Comparison of ENCODE assay signal across 10 cellular contexts in genomic region chr10:93438796-93439253, GRCh38. TPM values are rescaled to one million over a fixed set of nuclear protein-coding genes. Genes with fewer than 3 reads are reported as not detected.
DNase-seq lines count a peak whose midpoint lies in the region; ATAC-seq and TF ChIP-seq lines count a peak whose summit lies in the region.
"Had no signal": no experiment of that assay in that cellular context is flagged by ENCODE, and none has a peak within 500 bp of the region (broad histone marks: within the 10 kb centered on the region; RNA-seq: fewer than 3 reads in every experiment).

No MANE protein-coding gene starts in this region.

- H3K36me3 Mint-ChIP-seq in endodermal cell (ENCODE audit: low read depth) (peaks cover 5% of the 10 kb centered on the region), CD14-positive monocyte (peaks cover 27 to 31% of the 10 kb centered on the region in 2 donors)
- no peaks in the 10 kb centered on the region for H3K36me3 Mint-ChIP-seq in activated naive CD4-positive, alpha-beta T cell treated with anti-CD3 and anti-CD28 coated beads for 36 hours (ENCODE audit: low read depth)

- DNase-seq in cardiac septum (ENCODE audit: low spot score) (peak; percentile 79), Right ventricle myocardium inferior (ENCODE audit: missing footprints) (no peak), endodermal cell (peak; percentile 94), vagina (ENCODE audit: extremely low spot score in 2 of 2) (no peak), CD14-positive monocyte (ENCODE audit: low spot score) (no peak)
- no peak for DNase-seq in activated naive CD4-positive, alpha-beta T cell treated with anti-CD3 and anti-CD28 coated beads for 36 hours

- peak overlapping the region; percentile 53 for H3K9ac ChIP-seq in endodermal cell (ENCODE audit: extremely low read depth, low read length, poor library complexity, severe bottlenecking)
- H3K9ac ChIP-seq in mucosa of rectum (ENCODE audit: low read depth in 1 of 2, low read length in 2 of 2): no peak overlapping the region
- H3K9ac ChIP-seq: BLaER1 had no signal

- H3K4me1 ChIP-seq in endodermal cell (ENCODE audit: control insufficient read depth, insufficient read depth, low read length): peaks cover 21% of the 10 kb centered on the region
- H3K4me1 ChIP-seq in mucosa of rectum (ENCODE audit: control insufficient read depth in 2 of 2, insufficient read depth in 2 of 2, low read length in 2 of 2): peaks cover 19 to 20% of the 10 kb centered on the region in 2 donors
- peaks cover 95% of the 10 kb centered on the region for H3K4me1 ChIP-seq in vagina
- H3K4me1 ChIP-seq: BLaER1 had no signal

- H3K9me3 Mint-ChIP-seq in endodermal cell (no peaks in the 10 kb centered on the region), CD14-positive monocyte (peaks cover 0 to 3% (median 0%) of the 10 kb centered on the region in 7 donors)
- no peaks in the 10 kb centered on the region for H3K9me3 Mint-ChIP-seq in activated naive CD4-positive, alpha-beta T cell treated with anti-CD3 and anti-CD28 coated beads for 36 hours
- H3K9me3 Mint-ChIP-seq: central memory CD8-positive, alpha-beta T cell had no signal

- H3K36me3 ChIP-seq in endodermal cell (ENCODE audit: control insufficient read depth, insufficient read depth, low read length) (peaks cover 20% of the 10 kb centered on the region), mucosa of rectum (ENCODE audit: control insufficient read depth in 2 of 2, insufficient read depth in 2 of 2, low read length in 2 of 2) (no peaks in the 10 kb centered on the region), vagina (no peaks in the 10 kb centered on the region)
- H3K36me3 ChIP-seq: BLaER1 had no signal

- peak overlapping the region; percentile 98 for H3K27ac ChIP-seq in endodermal cell (ENCODE audit: low read depth, low read length)
- peak overlapping the region; percentile 85 to 91 for H3K27ac ChIP-seq in mucosa of rectum (ENCODE audit: low read depth in 2 of 2, low read length in 2 of 2)
- peak overlapping the region; percentile 99 for H3K27ac ChIP-seq in vagina
- H3K27ac ChIP-seq: BLaER1 had no signal

- CTCF ChIA-PET in activated naive CD4-positive, alpha-beta T cell treated with anti-CD3 and anti-CD28 coated beads for 36 hours (lab: Charles Lee): no interaction called here

- no peaks in the 10 kb centered on the region for H3K27me3 Mint-ChIP-seq in endodermal cell (ENCODE audit: insufficient read depth)
- no peaks in the 10 kb centered on the region for H3K27me3 Mint-ChIP-seq in activated naive CD4-positive, alpha-beta T cell treated with anti-CD3 and anti-CD28 coated beads for 36 hours (ENCODE audit: low read depth)
- H3K27me3 Mint-ChIP-seq in CD14-positive monocyte (ENCODE audit: low read depth in 3 of 3): no peaks in the 10 kb centered on the region
- H3K27me3 Mint-ChIP-seq: central memory CD8-positive, alpha-beta T cell had no signal

- H3K27ac Mint-ChIP-seq in endodermal cell (peak overlapping the region; percentile 98), CD14-positive monocyte (peak overlapping the region in 3 of 7 donors; percentile 93 to 97 (median 97))
- H3K27ac Mint-ChIP-seq in activated naive CD4-positive, alpha-beta T cell treated with anti-CD3 and anti-CD28 coated beads for 36 hours: no peak overlapping the region

- H3K4me3 ChIP-seq in endodermal cell (ENCODE audit: low read length) (peak overlapping the region; percentile 69), mucosa of rectum (ENCODE audit: low read length in 2 of 2) (peak overlapping the region; percentile 51 to 59), vagina (peak overlapping the region in 1 of 2 donors; percentile 44)
- H3K4me3 ChIP-seq: BLaER1 had no signal

- no peak for TF ChIP-seq POLR2A in vagina (IDR thresholded peaks at IDR 0.05)

- intact Hi-C loops in cardiac septum (cut with DNase I): no loop called here
- intact Hi-C loops in Right ventricle myocardium inferior (cut with DNase I): loop anchor here (2.0 kb wide), 1 partner anchor 26 kb away; no protein-coding TSS in a partner anchor
- intact Hi-C loops in vagina (cut with DNase I): loop anchor here (2.0 kb wide), 1 partner anchor 26 kb away; no protein-coding TSS in a partner anchor
- intact Hi-C loops in activated naive CD4-positive, alpha-beta T cell treated with anti-CD3 and anti-CD28 coated beads for 36 hours (cut with micrococcal nuclease): no loop called here
- intact Hi-C loops in CD14-positive monocyte (cut with micrococcal nuclease): loop anchor here (5.0 kb wide), 3 partner anchors 33 to 52 kb away; partner anchors contain the start of gene MYOF (in 1 of the 2)

- H3K4me1 Mint-ChIP-seq in endodermal cell: peaks cover 66% of the 10 kb centered on the region
- H3K4me1 Mint-ChIP-seq in activated naive CD4-positive, alpha-beta T cell treated with anti-CD3 and anti-CD28 coated beads for 36 hours (ENCODE audit: low read depth): no peaks in the 10 kb centered on the region
- H3K4me1 Mint-ChIP-seq in CD14-positive monocyte: peaks cover 78% of the 10 kb centered on the region
- H3K4me1 Mint-ChIP-seq: central memory CD8-positive, alpha-beta T cell had no signal

- H3K4me3 Mint-ChIP-seq in endodermal cell: peak overlapping the region; percentile 51
- H3K4me3 Mint-ChIP-seq in activated naive CD4-positive, alpha-beta T cell treated with anti-CD3 and anti-CD28 coated beads for 36 hours: no peak overlapping the region
- no peak overlapping the region for H3K4me3 Mint-ChIP-seq in CD14-positive monocyte
- H3K4me3 Mint-ChIP-seq: central memory CD8-positive, alpha-beta T cell had no signal

- no peak for ATAC-seq in Right ventricle myocardium inferior
- no peak for ATAC-seq in GM18511 (IDR thresholded peaks at IDR 0.05; ENCODE audit: unreplicated experiment)

- no peaks in the 10 kb centered on the region for H3K27me3 ChIP-seq in endodermal cell (ENCODE audit: control insufficient read depth, insufficient read depth, low read length, poor library complexity, severe bottlenecking)
- no peaks in the 10 kb centered on the region for H3K27me3 ChIP-seq in mucosa of rectum (ENCODE audit: control insufficient read depth in 2 of 2, insufficient read depth in 2 of 2, low read length in 2 of 2)
- H3K27me3 ChIP-seq in vagina: no peaks in the 10 kb centered on the region
- H3K27me3 ChIP-seq: BLaER1 had no signal

- WGBS in endodermal cell (ENCODE audit: insufficient coverage in 1 of 2, insufficient read length in 1 of 2), 2 experiments: 10 to 23% methylated on average over 6 to 10 of the region's 10 CpGs

- no peak for TF ChIP-seq CTCF in endodermal cell (conservative IDR thresholded peaks at IDR 0.05)
- no peak for TF ChIP-seq CTCF in vagina (IDR thresholded peaks at IDR 0.05)
- TF ChIP-seq CTCF in CD14-positive monocyte (IDR thresholded peaks at IDR 0.05): no peak

- H3K9me3 ChIP-seq in endodermal cell (ENCODE audit: control insufficient read depth, low read length) (no peaks in the 10 kb centered on the region), mucosa of rectum (ENCODE audit: control insufficient read depth in 2 of 2, low read length in 2 of 2) (no peaks in the 10 kb centered on the region), vagina (no peaks in the 10 kb centered on the region)
- H3K9me3 ChIP-seq: BLaER1 had no signal

RNA-seq across cellular contexts. Expression of gene MYOF, which starts 43.3 kb away (rescaled TPM):
- total RNA-seq in cardiac septum (82.5 TPM), Right ventricle myocardium inferior (34.4 TPM), endodermal cell (10 to 100 TPM; 37.4 to 93.8 TPM), vagina (107 TPM)
- 15.6 TPM for polyA plus RNA-seq in endodermal cell (2013, experiment 1 of 2)
- 21.2 TPM for polyA plus RNA-seq in endodermal cell (2013, experiment 2 of 2)
- total RNA-seq in activated naive CD4-positive, alpha-beta T cell treated with anti-CD3 and anti-CD28 coated beads for 36 hours: 10 to 100 TPM; 10.4 to 10.5 TPM
- 10 to 100 TPM in 1 of 2 donors, 1 to 10 TPM in 1; 9.7 to 14.5 TPM for polyA plus RNA-seq in CD14-positive monocyte

RNA-seq across cellular contexts. Expression of gene CEP55, which starts 57.6 kb away (rescaled TPM):
- total RNA-seq in cardiac septum (0.13 TPM), Right ventricle myocardium inferior (1.4 TPM), endodermal cell (10 to 100 TPM; 50.3 to 66.8 TPM), vagina (3.2 TPM)
- 39.2 TPM for polyA plus RNA-seq in endodermal cell (2013, experiment 1 of 2)
- polyA plus RNA-seq in endodermal cell (2013, experiment 2 of 2): 45.6 TPM
- 10 to 100 TPM; 64.4 to 68.2 TPM for total RNA-seq in activated naive CD4-positive, alpha-beta T cell treated with anti-CD3 and anti-CD28 coated beads for 36 hours
- under 1 TPM in 1 of 2 donors, not detected in 1; 0.26 TPM for polyA plus RNA-seq in CD14-positive monocyte

Comparison
In these comparisons a context has a peak if more than half of its experiments do, and no peak if none do; other contexts are left out.
1. DNase-seq: peak in cardiac septum (single experiment) and endodermal cell (single experiment); none in Right ventricle myocardium inferior (single experiment), vagina (0 of 2), activated naive CD4-positive, alpha-beta T cell treated with anti-CD3 and anti-CD28 coated beads for 36 hours (single experiment) and CD14-positive monocyte (single experiment).
2. intact Hi-C loops: an anchor here in Right ventricle myocardium inferior (2.0 kb wide), vagina (2.0 kb wide) and CD14-positive monocyte (5.0 kb wide); none called in cardiac septum and activated naive CD4-positive, alpha-beta T cell treated with anti-CD3 and anti-CD28 coated beads for 36 hours.
3. RNA of gene CEP55, which starts 57.6 kb away (total RNA-seq): 64.4 to 68.2 TPM in activated naive CD4-positive, alpha-beta T cell treated with anti-CD3 and anti-CD28 coated beads for 36 hours and 50.3 to 66.8 TPM in endodermal cell; 3.2 TPM in vagina (single experiment), 1.4 TPM in Right ventricle myocardium inferior (single experiment) and 0.13 TPM in cardiac septum (single experiment); every median in the first group is over 10 times any median in the second.
4. Peak in every context shown above with its lines, with median percentiles within 50 percentile points of each other: H3K27ac ChIP-seq.